Comparison of ENCODE assay signal across 20 cellular contexts in the genomic region with DNA sequence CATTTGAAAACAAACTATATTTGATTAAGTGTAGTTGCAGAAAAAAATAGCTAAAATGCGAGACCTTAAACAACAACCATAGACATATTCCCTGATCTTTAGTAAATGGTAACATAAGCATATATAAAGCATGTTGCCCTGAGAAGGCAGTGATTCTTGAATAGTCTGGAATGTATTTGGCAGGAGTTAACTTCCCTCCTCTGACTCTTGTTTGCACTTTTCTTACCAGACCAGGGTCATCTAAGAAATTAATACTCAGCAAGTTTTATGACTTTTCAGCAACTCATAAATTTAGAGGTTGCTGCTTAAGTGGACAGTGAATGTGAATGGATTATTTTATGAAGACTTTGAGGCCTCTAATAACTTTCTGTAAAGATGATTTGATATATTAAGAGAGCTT.
"Had no signal": no experiment of that assay in that cellular context is flagged by ENCODE, and none has a peak within 500 bp of the region (broad histone marks: within the 10 kb centered on the region; RNA-seq: fewer than 3 reads in every experiment).

No MANE protein-coding gene starts in this region.

- FAIRE-seq: frontal cortex, islet of Langerhans had no signal

- DNase-seq: activated CD4-positive, alpha-beta T cell treated with anti-CD3 and anti-CD28 coated beads for 36 hours; activated CD4-positive, CD25-positive, alpha-beta regulatory T cell; activated CD8-positive, alpha-beta memory T cell treated with anti-CD3 and anti-CD28 coated beads, Interleukin-2, amount 10 ng/mL, durations not matched to agents 7 days and 5 days; activated CD8-positive, alpha-beta T cell treated with anti-CD3 and anti-CD28 coated beads, Interleukin-2, amount 10 ng/mL, durations not matched to agents 7 days and 5 days; activated naive CD4-positive, alpha-beta T cell; activated T-cell treated with anti-CD3 and anti-CD28 coated beads, Interleukin-2, amount 50 U/mL, for 48 hours; aorta; cerebellar nuclear complex; dorsolateral prefrontal cortex; effector memory CD4-positive, alpha-beta T cell; midbrain; naive thymus-derived CD4-positive, alpha-beta T cell; nucleus accumbens; spleen; stimulated activated CD4-positive, alpha-beta T cell treated with anti-CD3 and anti-CD28 coated beads, Interleukin-2, amount 100 ng/mL, for 48 hours; stimulated activated naive CD4-positive, alpha-beta T cell treated with Interleukin-2 at 50 U/mL for 16 hours had no signal

- ATAC-seq: activated CD4-positive, alpha-beta T cell treated with anti-CD3 and anti-CD28 coated beads for 36 hours; activated CD8-positive, alpha-beta memory T cell treated with anti-CD3 and anti-CD28 coated beads, Interleukin-2, amount 10 ng/mL, durations not matched to agents 7 days and 5 days; activated CD8-positive, alpha-beta T cell treated with anti-CD3 and anti-CD28 coated beads, Interleukin-2, amount 10 ng/mL, durations not matched to agents 7 days and 5 days; activated naive CD4-positive, alpha-beta T cell treated with anti-CD3 and anti-CD28 coated beads, Interleukin-2, amount 50 U/mL, for 72 hours; esophagus mucosa; naive thymus-derived CD4-positive, alpha-beta T cell had no signal
